18 cellular contexts compared by ENCODE assay signal in genomic region chr11:80638296-80638695, GRCh38.
DNase-seq lines count a peak whose midpoint lies in the region; ATAC-seq and TF ChIP-seq lines count a peak whose summit lies in the region.
"Had no signal": no experiment of that assay in that cellular context is flagged by ENCODE, and none has a peak within 500 bp of the region (broad histone marks: within the 10 kb centered on the region; RNA-seq: fewer than 3 reads in every experiment).

No MANE protein-coding gene starts in this region.

- no peaks in the 10 kb centered on the region for H3K27me3 ChIP-seq in mammary epithelial cell (ENCODE audit: insufficient read depth, low read length)
- no peaks in the 10 kb centered on the region for H3K27me3 ChIP-seq in spleen (replicated peaks in 1 of 7)

- no peak overlapping the region for H3K9ac ChIP-seq in mammary epithelial cell (ENCODE audit: insufficient read depth, low read length)

- DNase-seq in HPDE6-E6E7 (ENCODE audit: extremely low spot score) (peak; percentile 33), NCI-H226 (peak; percentile 91), mammary epithelial cell (peak; percentile 89), kidney tubule cell (ENCODE audit: low spot score) (peak; percentile 42), islet precursor cell (no peak), spleen (no peak)
- DNase-seq: COR-L47, DMS153, IMR-90, Karpas-422, NCI-H1105 treated with DMSO at 0.1 percent for 48 hours, NCI-H187, NCI-H446 treated with DMSO at 0.1 percent for 48 hours, NCI-H82, SHP77 treated with DMSO at 0.1 percent for 48 hours had no signal

- H3K4me3 ChIP-seq in mammary epithelial cell (replicated peaks in 1 of 3; ENCODE audit: insufficient read depth in 1 of 3, low read depth in 2 of 3, low read length in 3 of 3) (no peak overlapping the region), spleen (no peak overlapping the region)
- H3K4me3 ChIP-seq: HAP-1 had no signal

- H2AFZ ChIP-seq in mammary epithelial cell (ENCODE audit: low read depth, low read length) = no peak overlapping the region

- intact Hi-C loops in mammary epithelial cell (cut with micrococcal nuclease) = no loop called here
- intact Hi-C loops in spleen (cut with DNase I; ENCODE audit: low total_unique reads) = no loop called here

- H3K9me3 ChIP-seq in mammary epithelial cell (replicated peaks; ENCODE audit: insufficient read depth, low read length) = no peaks in the 10 kb centered on the region
- H3K9me3 ChIP-seq in spleen = no peaks in the 10 kb centered on the region
- H3K9me3 ChIP-seq: HAP-1 had no signal

- 26% methylated on average over 3 of the region's 3 CpGs for WGBS in mammary epithelial cell (ENCODE audit: low coverage, missing lambda C conversion rate)
- whole genome bisulfite sequencing in spleen, 5 donors = 80 to 94% (median 86%) methylated on average over 3 of the region's 3 CpGs

- CTCF ChIA-PET in mammary epithelial cell (lab: Charles Lee; ENCODE audit: low non-redundant PET) = no interaction called here

- no peak for ATAC-seq in HG03039 (IDR thresholded peaks at IDR 0.05; ENCODE audit: unreplicated experiment)
- ATAC-seq: Panc1 had no signal

- in situ Hi-C loops in mammary epithelial cell (cut with MboI; ENCODE audit: low sequenced_read_pairs in 2 of 2) = no loop called here

- no peaks in the 10 kb centered on the region for H3K79me2 ChIP-seq in mammary epithelial cell (ENCODE audit: insufficient read depth, low read length)

- no TSS peak for BruUV-seq in mammary epithelial cell (replicated peaks; lab: Mats Ljungman, UMichigan)

- no peak for TF ChIP-seq POLR2A in spleen (IDR thresholded peaks at IDR 0.05)

- H3K27ac ChIP-seq in mammary epithelial cell (ENCODE audit: insufficient read depth, low read depth, low read length) (no peak overlapping the region), spleen (no peak overlapping the region)

- H3K36me3 ChIP-seq in mammary epithelial cell (ENCODE audit: insufficient read depth, low read length) (no peaks in the 10 kb centered on the region), spleen (no peaks in the 10 kb centered on the region)
- H3K36me3 ChIP-seq: HAP-1 had no signal

- H4K20me1 ChIP-seq in mammary epithelial cell (ENCODE audit: insufficient read depth, low read length) = no peaks in the 10 kb centered on the region

- TF ChIP-seq CTCF in mammary epithelial cell (conservative IDR thresholded peaks at IDR 0.05 in 1 of 2, IDR thresholded peaks at IDR 0.05 in 1 of 2; ENCODE audit: extremely low read depth in 1 of 2, insufficient read depth in 1 of 2, low read depth in 1 of 2, low read length in 2 of 2) = no peak
- no peak for TF ChIP-seq CTCF in spleen (IDR thresholded peaks at IDR 0.05 in 8 of 11, conservative IDR thresholded peaks at IDR 0.05 in 3 of 11)

- H3K4me1 ChIP-seq in mammary epithelial cell (ENCODE audit: insufficient read depth, low read length) (peaks cover 20% of the 10 kb centered on the region), spleen (no peaks in the 10 kb centered on the region)

- dilution Hi-C loops in mammary epithelial cell (cut with HindIII; ENCODE audit: low sequenced_read_pairs) = no loop called here

- H3K4me2 ChIP-seq in mammary epithelial cell (ENCODE audit: insufficient read depth, low read depth, low read length) = peak overlapping the region; percentile 57

Comparison
In these comparisons a context has a peak if more than half of its experiments do, and no peak if none do; other contexts are left out.
1. DNase-seq: peak in HPDE6-E6E7 (single experiment), NCI-H226 (single experiment), mammary epithelial cell (single experiment) and kidney tubule cell (single experiment); none in islet precursor cell (single experiment) and spleen (single experiment).